Comparison of ENCODE assay signal across 1 cellular context in genomic region chr14:67186369-67186768, GRCh38.
A peak's percentile ranks its signal among the peaks of the same experiment; 100 is the strongest.
TF ChIP-seq lines count a peak whose summit lies in the region.

No MANE protein-coding gene starts in this region.

TF ChIP-seq in HepG2, 621 proteins besides CTCF, POLR2A, EP300 and RAD21:
- TF ChIP-seq MXD1 (CRISPR knock-in tag; IDR thresholded peaks at IDR 0.05) (no peak), ZNF549 (CRISPR knock-in tag; IDR thresholded peaks at IDR 0.05) (0 out of 2 replicates have a peak, but pooled peaks have one; percentile 69), CHCHD3 (CRISPR knock-in tag; IDR thresholded peaks at IDR 0.05) (no peak), ATAD3A (CRISPR knock-in tag; IDR thresholded peaks at IDR 0.05) (no peak)
